8 cellular contexts compared by ENCODE assay signal in genomic region chr1:87330201-87330953, GRCh38. TPM values are rescaled to one million over a fixed set of nuclear protein-coding genes. Genes with fewer than 3 reads are reported as not detected.
A peak's percentile ranks its signal among the peaks of the same experiment; 100 is the strongest.
DNase-seq lines count a peak whose midpoint lies in the region; ATAC-seq and TF ChIP-seq lines count a peak whose summit lies in the region.

No MANE protein-coding gene starts in this region.

- peaks cover 41% of the 10 kb centered on the region for H3K4me1 Mint-ChIP-seq in activated CD4-positive, alpha-beta memory T cell treated with anti-CD3 and anti-CD28 coated beads, Interleukin-2, amount 10 ng/mL, durations not matched to agents 7 days and 5 days
- H3K4me1 Mint-ChIP-seq in nephron progenitor cell = peaks cover 62% of the 10 kb centered on the region

- DNase-seq in Daoy (ENCODE audit: low read depth) (peak; percentile 46), Kasumi-1 (lab: John Stamatoyannopoulos, UW) (peak; percentile 28 to 58), foreskin fibroblast (peak in 1 of 2 donors; percentile 63), nephron progenitor cell (peak; percentile 27)
- peak; percentile 33 for DNase-seq in activated CD4-positive, alpha-beta memory T cell treated with anti-CD3 and anti-CD28 coated beads, Interleukin-2, amount 10 ng/mL, durations not matched to agents 7 days and 5 days

- H3K27me3 Mint-ChIP-seq in activated CD4-positive, alpha-beta memory T cell treated with anti-CD3 and anti-CD28 coated beads, Interleukin-2, amount 10 ng/mL, durations not matched to agents 7 days and 5 days = peaks cover 1% of the 10 kb centered on the region
- no peaks in the 10 kb centered on the region for H3K27me3 Mint-ChIP-seq in nephron progenitor cell (ENCODE audit: low read depth, poor library complexity)

- peaks cover 37% of the 10 kb centered on the region for H3K36me3 Mint-ChIP-seq in activated CD4-positive, alpha-beta memory T cell treated with anti-CD3 and anti-CD28 coated beads, Interleukin-2, amount 10 ng/mL, durations not matched to agents 7 days and 5 days (ENCODE audit: low read depth)
- peaks cover 16% of the 10 kb centered on the region for H3K36me3 Mint-ChIP-seq in nephron progenitor cell (ENCODE audit: low read depth)

- POLR2A ChIA-PET in activated CD4-positive, alpha-beta memory T cell treated with anti-CD3 and anti-CD28 coated beads, Interleukin-2, amount 10 ng/mL, durations not matched to agents 7 days and 5 days (lab: Charles Lee) = interaction anchor here (0.7 to 3.8 kb wide), 9 partner anchors 10 to 1355 kb away, joined by 3 to 31 read pairs (median 4); partner anchors contain the start of genes HS2ST1, PKN2, SELENOF and SH3GLB1

- peak overlapping the region; percentile 88 for H3K27ac Mint-ChIP-seq in activated CD4-positive, alpha-beta memory T cell treated with anti-CD3 and anti-CD28 coated beads, Interleukin-2, amount 10 ng/mL, durations not matched to agents 7 days and 5 days
- peak overlapping the region; percentile 99 for H3K27ac Mint-ChIP-seq in nephron progenitor cell

- ATAC-seq in GM21786 (IDR thresholded peaks at IDR 0.05; ENCODE audit: unreplicated experiment) (no peak), GM21528 (IDR thresholded peaks at IDR 0.05; ENCODE audit: low FRiP score, unreplicated experiment) (no peak), HG02973 (IDR thresholded peaks at IDR 0.05; ENCODE audit: unreplicated experiment) (no peak)

- CTCF ChIA-PET in activated CD4-positive, alpha-beta memory T cell treated with anti-CD3 and anti-CD28 coated beads, Interleukin-2, amount 10 ng/mL, durations not matched to agents 7 days and 5 days (lab: Charles Lee) = interaction anchor here (0.9 to 1.2 kb wide), 4 partner anchors 120 to 627 kb away, joined by 3 to 5 read pairs (median 4); no protein-coding TSS in a partner anchor

- H3K9me3 Mint-ChIP-seq in activated CD4-positive, alpha-beta memory T cell treated with anti-CD3 and anti-CD28 coated beads, Interleukin-2, amount 10 ng/mL, durations not matched to agents 7 days and 5 days = no peaks in the 10 kb centered on the region
- no peaks in the 10 kb centered on the region for H3K9me3 Mint-ChIP-seq in nephron progenitor cell

- TF ChIP-seq CTCF in foreskin fibroblast (IDR thresholded peaks at IDR 0.05; ENCODE audit: low read depth, low read length) = no peak
- TF ChIP-seq CTCF in nephron progenitor cell (IDR thresholded peaks at IDR 0.05) = no peak

- peak overlapping the region; percentile 89 for H3K4me3 Mint-ChIP-seq in activated CD4-positive, alpha-beta memory T cell treated with anti-CD3 and anti-CD28 coated beads, Interleukin-2, amount 10 ng/mL, durations not matched to agents 7 days and 5 days
- peak overlapping the region; percentile 95 for H3K4me3 Mint-ChIP-seq in nephron progenitor cell

- H3K4me3 ChIP-seq in foreskin fibroblast (ENCODE audit: low read depth in 1 of 2, low read length in 2 of 2) = peak overlapping the region; percentile 74 to 80

RNA-seq across cellular contexts. Expression of gene LMO4, which starts 1.7 kb away (rescaled TPM):
- 48.4 and 49.8 TPM in 2 replicates for total RNA-seq in Daoy (2014; rRNA removed; shearing (Covaris generic))
- 10 to 100 TPM; 52.8 to 54.3 TPM for total RNA-seq in activated CD4-positive, alpha-beta memory T cell treated with anti-CD3 and anti-CD28 coated beads, Interleukin-2, amount 10 ng/mL, durations not matched to agents 7 days and 5 days
